28 cellular contexts compared by ENCODE assay signal in genomic region chr3:5666455-5666854, GRCh38.
"Had no signal": no experiment of that assay in that cellular context is flagged by ENCODE, and none has a peak within 500 bp of the region (broad histone marks: within the 10 kb centered on the region; RNA-seq: fewer than 3 reads in every experiment).

No MANE protein-coding gene starts in this region.

- H3K36me3 ChIP-seq: brain microvascular endothelial cell had no signal

- H3K36me3 Mint-ChIP-seq: activated naive CD4-positive, alpha-beta T cell treated with anti-CD3 and anti-CD28 coated beads, Interleukin-2, amount 10 ng/mL, durations not matched to agents 7 days and 5 days; activated naive CD4-positive, alpha-beta T cell treated with anti-CD3 and anti-CD28 coated beads, Interleukin-2, amount 50 U/mL, for 72 hours; activated naive CD8-positive, alpha-beta T cell treated with anti-CD3 and anti-CD28 coated beads, Interleukin-2, amount 10 ng/mL, durations not matched to agents 7 days and 5 days had no signal

- H3K27me3 Mint-ChIP-seq: activated CD4-positive, alpha-beta memory T cell treated with anti-CD3 and anti-CD28 coated beads, Interleukin-2, amount 10 ng/mL, durations not matched to agents 7 days and 5 days; activated CD4-positive, alpha-beta T cell treated with anti-CD3 and anti-CD28 coated beads, Interleukin-2, amount 10 ng/mL, durations not matched to agents 7 days and 5 days; activated naive CD4-positive, alpha-beta T cell treated with anti-CD3 and anti-CD28 coated beads, Interleukin-2, amount 10 ng/mL, durations not matched to agents 7 days and 5 days; activated naive CD8-positive, alpha-beta T cell treated with anti-CD3 and anti-CD28 coated beads, Interleukin-2, amount 10 ng/mL, durations not matched to agents 7 days and 5 days; activated T-cell treated with anti-CD3 and anti-CD28 coated beads, Interleukin-2, amount 50 U/mL, for 24 hours; central memory CD8-positive, alpha-beta T cell; dendritic cell treated with granulocyte-macrophage colony-stimulating factor and Interleukin-4, amounts not matched to agents 40 ng/mL and 50 ng/mL, for 4 days had no signal

- FAIRE-seq: astrocyte, bronchial epithelial cell, frontal cortex had no signal

- H3K4me1 Mint-ChIP-seq: activated CD4-positive, alpha-beta memory T cell treated with anti-CD3 and anti-CD28 coated beads, Interleukin-2, amount 10 ng/mL, durations not matched to agents 7 days and 5 days; activated CD4-positive, alpha-beta T cell treated with anti-CD3 and anti-CD28 coated beads, Interleukin-2, amount 10 ng/mL, durations not matched to agents 7 days and 5 days; activated naive CD4-positive, alpha-beta T cell treated with anti-CD3 and anti-CD28 coated beads, Interleukin-2, amount 10 ng/mL, durations not matched to agents 7 days and 5 days; activated naive CD8-positive, alpha-beta T cell treated with anti-CD3 and anti-CD28 coated beads, Interleukin-2, amount 10 ng/mL, durations not matched to agents 7 days and 5 days; central memory CD8-positive, alpha-beta T cell had no signal

- ATAC-seq: activated naive CD4-positive, alpha-beta T cell treated with anti-CD3 and anti-CD28 coated beads, Interleukin-2, amount 50 U/mL, for 72 hours; activated T-cell treated with anti-CD3 and anti-CD28 coated beads, Interleukin-2, amount 50 U/mL, for 72 hours; esophagus mucosa had no signal

- H3K27me3 ChIP-seq: brain microvascular endothelial cell, dorsolateral prefrontal cortex had no signal

- H3K4me3 Mint-ChIP-seq: activated CD4-positive, alpha-beta memory T cell treated with anti-CD3 and anti-CD28 coated beads, Interleukin-2, amount 10 ng/mL, durations not matched to agents 7 days and 5 days; activated CD4-positive, alpha-beta T cell treated with anti-CD3 and anti-CD28 coated beads, Interleukin-2, amount 10 ng/mL, durations not matched to agents 7 days and 5 days; activated naive CD4-positive, alpha-beta T cell treated with anti-CD3 and anti-CD28 coated beads, Interleukin-2, amount 10 ng/mL, durations not matched to agents 7 days and 5 days; activated naive CD8-positive, alpha-beta T cell treated with anti-CD3 and anti-CD28 coated beads, Interleukin-2, amount 10 ng/mL, durations not matched to agents 7 days and 5 days; activated T-cell treated with anti-CD3 and anti-CD28 coated beads, Interleukin-2, amount 50 U/mL, for 24 hours; activated T-cell treated with anti-CD3 and anti-CD28 coated beads, Interleukin-2, amount 50 U/mL, for 72 hours; central memory CD8-positive, alpha-beta T cell; dendritic cell treated with granulocyte-macrophage colony-stimulating factor and Interleukin-4, amounts not matched to agents 40 ng/mL and 50 ng/mL, for 4 days; endodermal cell had no signal

- H3K27ac Mint-ChIP-seq: activated CD4-positive, alpha-beta memory T cell treated with anti-CD3 and anti-CD28 coated beads, Interleukin-2, amount 10 ng/mL, durations not matched to agents 7 days and 5 days; activated CD4-positive, alpha-beta T cell treated with anti-CD3 and anti-CD28 coated beads, Interleukin-2, amount 10 ng/mL, durations not matched to agents 7 days and 5 days; activated naive CD4-positive, alpha-beta T cell treated with anti-CD3 and anti-CD28 coated beads, Interleukin-2, amount 10 ng/mL, durations not matched to agents 7 days and 5 days; activated naive CD4-positive, alpha-beta T cell treated with anti-CD3 and anti-CD28 coated beads, Interleukin-2, amount 50 U/mL, for 72 hours; activated naive CD8-positive, alpha-beta T cell treated with anti-CD3 and anti-CD28 coated beads, Interleukin-2, amount 10 ng/mL, durations not matched to agents 7 days and 5 days; activated T-cell treated with anti-CD3 and anti-CD28 coated beads, Interleukin-2, amount 50 U/mL, for 24 hours; activated T-cell treated with anti-CD3 and anti-CD28 coated beads, Interleukin-2, amount 50 U/mL, for 72 hours; dendritic cell treated with granulocyte-macrophage colony-stimulating factor and Interleukin-4, amounts not matched to agents 40 ng/mL and 50 ng/mL, for 4 days; endodermal cell had no signal

- DNase-seq: activated CD4-positive, alpha-beta memory T cell treated with anti-CD3 and anti-CD28 coated beads, Interleukin-2, amount 10 ng/mL, durations not matched to agents 7 days and 5 days; activated CD4-positive, alpha-beta T cell treated with anti-CD3 and anti-CD28 coated beads for 1 hour; activated CD4-positive, alpha-beta T cell treated with anti-CD3 and anti-CD28 coated beads for 4 hours; activated CD4-positive, alpha-beta T cell treated with anti-CD3 and anti-CD28 coated beads, Interleukin-2, amount 10 ng/mL, durations not matched to agents 7 days and 5 days; activated CD4-positive, alpha-beta T cell treated with anti-CD3 and anti-CD28 coated beads, Interleukin-2, amount 50 U/mL, for 4 hours; activated CD8-positive, alpha-beta memory T cell treated with anti-CD3 and anti-CD28 coated beads, Interleukin-2, amount 50 U/mL, for 48 hours; activated gamma-delta T cell; activated naive CD4-positive, alpha-beta T cell; activated naive CD4-positive, alpha-beta T cell treated with anti-CD3 and anti-CD28 coated beads, Interleukin-2, amount 10 ng/mL, durations not matched to agents 7 days and 5 days; activated naive CD8-positive, alpha-beta T cell treated with anti-CD3 and anti-CD28 coated beads, Interleukin-2, amount 10 ng/mL, durations not matched to agents 7 days and 5 days; activated T-cell treated with anti-CD3 and anti-CD28 coated beads for 4 hours; activated T-cell treated with anti-CD3 and anti-CD28 coated beads, Interleukin-2, amount 50 U/mL, for 24 hours; activated T-cell treated with anti-CD3 and anti-CD28 coated beads, Interleukin-2, amount 50 U/mL, for 72 hours; brain microvascular endothelial cell; dorsolateral prefrontal cortex; effector memory CD4-positive, alpha-beta T cell; endodermal cell; foreskin fibroblast; head of caudate nucleus; hippocampal formation had no signal

- H3K4me3 ChIP-seq: coronary artery, dorsolateral prefrontal cortex had no signal

- H3K27ac ChIP-seq: brain microvascular endothelial cell, coronary artery, dorsolateral prefrontal cortex had no signal
